ENCODE assay signal across 34 cellular contexts in the genomic region with DNA sequence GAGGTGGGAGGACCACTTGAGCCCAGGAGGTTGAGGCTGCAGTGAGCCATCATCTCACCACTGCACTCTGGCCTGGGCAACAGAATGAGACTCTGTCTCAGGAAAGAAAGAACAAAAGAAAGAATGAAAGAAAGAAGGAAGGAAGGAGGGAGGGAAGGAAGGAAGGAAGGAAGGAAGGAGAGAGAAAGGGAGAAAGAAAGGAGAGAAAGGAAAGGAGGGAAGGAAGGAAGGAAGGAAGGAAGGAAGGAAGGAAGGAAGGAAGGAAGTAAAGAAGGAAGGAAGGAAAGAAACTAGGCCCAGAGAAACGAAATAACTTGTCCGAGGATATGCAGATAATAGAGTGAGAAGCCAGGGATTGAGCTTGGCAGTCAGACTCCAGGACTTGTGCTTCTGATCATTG.
"Had no signal": no experiment of that assay in that cellular context is flagged by ENCODE, and none has a peak within 500 bp of the region (broad histone marks: within the 10 kb centered on the region; RNA-seq: fewer than 3 reads in every experiment).

No MANE protein-coding gene starts in this region.

- ATAC-seq: activated CD4-positive, alpha-beta T cell treated with anti-CD3 and anti-CD28 coated beads for 36 hours; activated CD8-positive, alpha-beta memory T cell treated with anti-CD3 and anti-CD28 coated beads, Interleukin-2, amount 10 ng/mL, durations not matched to agents 7 days and 5 days; activated CD8-positive, alpha-beta T cell treated with anti-CD3 and anti-CD28 coated beads, Interleukin-2, amount 10 ng/mL, durations not matched to agents 7 days and 5 days; esophagus mucosa had no signal

- H3K36me3 ChIP-seq: brain microvascular endothelial cell, WERI-Rb-1 had no signal

- FAIRE-seq: astrocyte, bronchial epithelial cell, frontal cortex had no signal

- H3K27me3 ChIP-seq: brain microvascular endothelial cell, dorsolateral prefrontal cortex had no signal

- H3K4me3 Mint-ChIP-seq: activated CD4-positive, alpha-beta memory T cell treated with anti-CD3 and anti-CD28 coated beads for 36 hours; activated CD4-positive, alpha-beta T cell treated with anti-CD3 and anti-CD28 coated beads for 36 hours; activated CD4-positive, alpha-beta T cell treated with anti-CD3 and anti-CD28 coated beads, Interleukin-2, amount 10 ng/mL, durations not matched to agents 24 days and 14 days; activated CD8-positive, alpha-beta memory T cell treated with anti-CD3 and anti-CD28 coated beads, Interleukin-2, amount 10 ng/mL, durations not matched to agents 7 days and 5 days; activated CD8-positive, alpha-beta T cell treated with anti-CD3 and anti-CD28 coated beads, Interleukin-2, amount 10 ng/mL, durations not matched to agents 7 days and 5 days; activated naive CD4-positive, alpha-beta T cell treated with anti-CD3 and anti-CD28 coated beads for 36 hours; activated naive CD8-positive, alpha-beta T cell; activated T-helper 1 cell treated with anti-CD3 and anti-CD28 coated beads, Interleukin-12 subunit alpha, Interleukin-12 subunit beta, Interleukin-2, Interleukin-4 antibody, amounts not matched to agents 30 ng/mL and 10 ng/mL and 1 ng/mL, durations not matched to agents 14 hours and 24 hours and 36 hours; central memory CD8-positive, alpha-beta T cell; dendritic cell treated with granulocyte-macrophage colony-stimulating factor and Interleukin-4, amounts not matched to agents 40 ng/mL and 50 ng/mL, for 4 days; endodermal cell; T-helper 2 cell treated with Interferon-gamma antibody and Interleukin-4, amounts not matched to agents 5 μg/mL and 100 μg/mL, for 36 hours had no signal

- H3K27ac ChIP-seq: brain microvascular endothelial cell, coronary artery, dorsolateral prefrontal cortex, WERI-Rb-1 had no signal

- H3K4me1 Mint-ChIP-seq: activated CD4-positive, alpha-beta T cell treated with anti-CD3 and anti-CD28 coated beads for 36 hours; central memory CD8-positive, alpha-beta T cell had no signal

- H3K27me3 Mint-ChIP-seq: activated CD4-positive, alpha-beta memory T cell treated with anti-CD3 and anti-CD28 coated beads for 36 hours; activated CD4-positive, alpha-beta T cell treated with anti-CD3 and anti-CD28 coated beads, Interleukin-2, amount 10 ng/mL, durations not matched to agents 24 days and 14 days; activated naive CD8-positive, alpha-beta T cell had no signal

- H3K4me3 ChIP-seq: coronary artery, dorsolateral prefrontal cortex had no signal

- H3K36me3 Mint-ChIP-seq: activated CD4-positive, alpha-beta memory T cell treated with anti-CD3 and anti-CD28 coated beads for 36 hours; activated CD8-positive, alpha-beta memory T cell treated with anti-CD3 and anti-CD28 coated beads, Interleukin-2, amount 10 ng/mL, durations not matched to agents 7 days and 5 days; activated naive CD8-positive, alpha-beta T cell had no signal

- DNase-seq: activated CD4-positive, alpha-beta memory T cell treated with anti-CD3 and anti-CD28 coated beads for 36 hours; activated CD4-positive, alpha-beta T cell treated with anti-CD3 and anti-CD28 coated beads for 36 hours; activated CD4-positive, alpha-beta T cell treated with anti-CD3 and anti-CD28 coated beads, Interleukin-2, amount 10 ng/mL, durations not matched to agents 24 days and 14 days; activated CD4-positive, CD25-positive, alpha-beta regulatory T cell; activated CD4-positive, CD25-positive, alpha-beta regulatory T cell treated with anti-CD3 and anti-CD28 coated beads, Interleukin-2, amount 50 U/mL, for 72 hours; activated CD8-positive, alpha-beta memory T cell treated with anti-CD3 and anti-CD28 coated beads, Interleukin-2, amount 10 ng/mL, durations not matched to agents 7 days and 5 days; activated CD8-positive, alpha-beta memory T cell treated with anti-CD3 and anti-CD28 coated beads, Interleukin-2, amount 50 U/mL, for 4 hours; activated CD8-positive, alpha-beta T cell treated with anti-CD3 and anti-CD28 coated beads, Interleukin-2, amount 10 ng/mL, durations not matched to agents 7 days and 5 days; activated effector memory CD4-positive, alpha-beta T cell treated with anti-CD3 and anti-CD28 coated beads, Interleukin-2, amount 50 U/mL, for 16 hours; activated naive CD4-positive, alpha-beta T cell treated with anti-CD3 and anti-CD28 coated beads for 36 hours; activated T-cell treated with anti-CD3 and anti-CD28 coated beads, Interleukin-2, amount 50 U/mL, for 1 hour; activated T-cell treated with anti-CD3 and anti-CD28 coated beads, Interleukin-2, amount 50 U/mL, for 48 hours; amniotic stem cell; anterior cingulate cortex; brain microvascular endothelial cell; dorsolateral prefrontal cortex; effector memory CD4-positive, alpha-beta T cell; endodermal cell; foreskin fibroblast; head of caudate nucleus; hippocampal formation; T1000; WERI-Rb-1 had no signal

- H3K27ac Mint-ChIP-seq: activated CD4-positive, alpha-beta memory T cell treated with anti-CD3 and anti-CD28 coated beads for 36 hours; activated CD4-positive, alpha-beta T cell treated with anti-CD3 and anti-CD28 coated beads for 36 hours; activated CD4-positive, alpha-beta T cell treated with anti-CD3 and anti-CD28 coated beads, Interleukin-2, amount 10 ng/mL, durations not matched to agents 24 days and 14 days; activated CD8-positive, alpha-beta memory T cell treated with anti-CD3 and anti-CD28 coated beads, Interleukin-2, amount 10 ng/mL, durations not matched to agents 7 days and 5 days; activated CD8-positive, alpha-beta T cell treated with anti-CD3 and anti-CD28 coated beads, Interleukin-2, amount 10 ng/mL, durations not matched to agents 7 days and 5 days; activated naive CD4-positive, alpha-beta T cell treated with anti-CD3 and anti-CD28 coated beads for 36 hours; activated naive CD8-positive, alpha-beta T cell; activated T-helper 1 cell treated with anti-CD3 and anti-CD28 coated beads, Interleukin-12 subunit alpha, Interleukin-12 subunit beta, Interleukin-2, Interleukin-4 antibody, amounts not matched to agents 30 ng/mL and 10 ng/mL and 1 ng/mL, durations not matched to agents 14 hours and 24 hours and 36 hours; activated T-helper 2 cell treated with anti-CD3 and anti-CD28 coated beads, Interferon-gamma antibody, Interleukin-2, Interleukin-4, amounts not matched to agents 10 μg/mL and 5 μg/mL and 100 μg/mL, durations not matched to agents 14 hours and 24 hours and 36 hours; dendritic cell treated with granulocyte-macrophage colony-stimulating factor and Interleukin-4, amounts not matched to agents 40 ng/mL and 50 ng/mL, for 4 days; endodermal cell; T-helper 2 cell treated with Interferon-gamma antibody and Interleukin-4, amounts not matched to agents 5 μg/mL and 100 μg/mL, for 36 hours had no signal

- H3K9me3 Mint-ChIP-seq: activated CD4-positive, alpha-beta memory T cell treated with anti-CD3 and anti-CD28 coated beads for 36 hours; activated T-helper 1 cell treated with anti-CD3 and anti-CD28 coated beads, Interleukin-12 subunit alpha, Interleukin-12 subunit beta, Interleukin-2, Interleukin-4 antibody, amounts not matched to agents 30 ng/mL and 10 ng/mL and 1 ng/mL, durations not matched to agents 14 hours and 24 hours and 36 hours; central memory CD8-positive, alpha-beta T cell had no signal
